In the genomic region with DNA sequence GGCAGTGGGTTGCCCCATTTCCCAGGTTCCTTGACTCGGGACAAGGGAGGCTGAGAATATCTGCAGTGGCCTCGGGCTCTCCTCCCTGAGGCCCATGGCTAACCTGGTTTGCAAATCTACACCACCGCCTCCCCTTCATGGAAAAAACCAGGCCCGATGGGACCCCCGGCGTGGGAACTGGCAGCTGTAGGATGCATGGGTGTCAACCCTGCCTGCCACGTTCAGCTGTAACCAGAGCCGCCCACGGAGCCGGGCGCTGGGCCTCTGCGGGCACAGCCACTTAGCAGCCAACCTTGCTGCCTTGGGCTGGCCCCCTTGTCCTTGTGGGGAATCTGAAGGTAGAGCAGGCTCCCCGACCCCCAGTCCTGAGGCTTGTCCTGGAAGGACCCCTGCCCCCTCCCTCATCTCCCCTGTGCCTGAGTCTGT, we compare ENCODE assay signal across 10 cellular contexts. TPM values are rescaled to one million over a fixed set of nuclear protein-coding genes. Genes with fewer than 3 reads are reported as not detected.
A peak's percentile ranks its signal among the peaks of the same experiment; 100 is the strongest.
DNase-seq lines count a peak whose midpoint lies in the region; ATAC-seq and TF ChIP-seq lines count a peak whose summit lies in the region.
"Had no signal": no experiment of that assay in that cellular context is flagged by ENCODE, and none has a peak within 500 bp of the region (broad histone marks: within the 10 kb centered on the region; RNA-seq: fewer than 3 reads in every experiment).

No MANE protein-coding gene starts in this region.

- H3K4me1 Mint-ChIP-seq in CD8-positive, alpha-beta T cell (ENCODE audit: low read depth), result peaks cover 24% of the 10 kb centered on the region

- H3K9ac ChIP-seq in OCI-LY3 (ENCODE audit: low read length) (no peak overlapping the region), fibroblast of lung (ENCODE audit: insufficient read depth, low read length) (no peak overlapping the region)

- no peaks in the 10 kb centered on the region for H3K9me3 Mint-ChIP-seq in CD8-positive, alpha-beta T cell
- H3K9me3 Mint-ChIP-seq: activated T-cell treated with anti-CD3 and anti-CD28 coated beads, Interleukin-2, amount 50 U/mL, for 4 hours had no signal

- CTCF ChIA-PET in CD8-positive, alpha-beta T cell (lab: Charles Lee), result no interaction called here

- peaks cover 12% of the 10 kb centered on the region for H3K4me1 ChIP-seq in CD8-positive, alpha-beta T cell (ENCODE audit: insufficient read depth, low read length)
- peaks cover 12% of the 10 kb centered on the region; the same call in 1 of the 2 replicates for H3K4me1 ChIP-seq in OCI-LY3 (ENCODE audit: low read length)
- H3K4me1 ChIP-seq in fibroblast of lung (ENCODE audit: control insufficient read depth, extremely low read depth, insufficient read depth, low read length), result no peaks in the 10 kb centered on the region
- peaks cover 32% of the 10 kb centered on the region for H3K4me1 ChIP-seq in prostate gland (replicated peaks)
- peaks cover 0 to 57% (median 29%) of the 10 kb centered on the region in 4 donors for H3K4me1 ChIP-seq in tibial artery

- intact Hi-C loops in CD8-positive, alpha-beta T cell (cut with DNase I, micrococcal nuclease), result no loop called here
- intact Hi-C loops in prostate gland (cut with DNase I) (loop anchor here (10.0 kb wide), 1 partner anchor 246 kb away; no protein-coding TSS in a partner anchor), tibial artery (cut with DNase I; ENCODE audit: low total_unique reads) (loop anchor here (10.0 kb wide), 3 partner anchors 64 to 246 kb away; partner anchors contain the start of gene LRRC27)

- H3K27me3 Mint-ChIP-seq in CD8-positive, alpha-beta T cell (ENCODE audit: low read depth), result no peaks in the 10 kb centered on the region

- H3K27ac ChIP-seq in CD8-positive, alpha-beta T cell (ENCODE audit: low read depth, low read length), result no peak overlapping the region
- H3K27ac ChIP-seq in OCI-LY3 (ENCODE audit: low read length), result no peak overlapping the region
- H3K27ac ChIP-seq in fibroblast of lung (ENCODE audit: insufficient read depth, low read length), result no peak overlapping the region
- peak overlapping the region; percentile 94 to 95 for H3K27ac ChIP-seq in prostate gland
- no peak overlapping the region for H3K27ac ChIP-seq in tibial artery

- peaks cover 6% of the 10 kb centered on the region for H3K36me3 Mint-ChIP-seq in CD8-positive, alpha-beta T cell

- no peaks in the 10 kb centered on the region for H3K9me3 ChIP-seq in CD8-positive, alpha-beta T cell (ENCODE audit: low read length)
- H3K9me3 ChIP-seq in OCI-LY3 (ENCODE audit: insufficient read depth, low read length), result no peaks in the 10 kb centered on the region
- H3K9me3 ChIP-seq in fibroblast of lung (ENCODE audit: control insufficient read depth, insufficient read depth, low read depth, low read length), result no peaks in the 10 kb centered on the region
- no peaks in the 10 kb centered on the region for H3K9me3 ChIP-seq in prostate gland
- no peaks in the 10 kb centered on the region for H3K9me3 ChIP-seq in tibial artery
- H3K9me3 ChIP-seq: Peyer's patch had no signal

- TF ChIP-seq CTCF in CD8-positive, alpha-beta T cell (IDR thresholded peaks at IDR 0.05), result no peak
- no peak for TF ChIP-seq CTCF in OCI-LY3 (IDR thresholded peaks at IDR 0.05; ENCODE audit: low read depth, low read length)
- TF ChIP-seq CTCF in fibroblast of lung (conservative IDR thresholded peaks at IDR 0.05 in 1 of 2, IDR thresholded peaks at IDR 0.05 in 1 of 2; ENCODE audit: low read depth in 1 of 2, low read length in 2 of 2), result no peak
- TF ChIP-seq CTCF in prostate gland (IDR thresholded peaks at IDR 0.05), result no peak
- no peak for TF ChIP-seq CTCF in GM20000 (IDR thresholded peaks at IDR 0.05; ENCODE audit: extremely low read depth, missing control alignments)
- no peak for TF ChIP-seq CTCF in tibial artery (IDR thresholded peaks at IDR 0.05)

- no peak for ATAC-seq in CD8-positive, alpha-beta T cell
- ATAC-seq in HG03097 (IDR thresholded peaks at IDR 0.05; ENCODE audit: low FRiP score, unreplicated experiment), result no peak

- H3K4me3 ChIP-seq in CD8-positive, alpha-beta T cell (ENCODE audit: low read depth, low read length), result no peak overlapping the region
- peak overlapping the region; percentile 88; the same call in 1 of the 2 replicates for H3K4me3 ChIP-seq in OCI-LY3 (ENCODE audit: low read length)
- H3K4me3 ChIP-seq in fibroblast of lung (replicated peaks in 1 of 4; ENCODE audit: control extremely low read depth in 1 of 4, insufficient read depth in 1 of 4, low read depth in 3 of 4, low read length in 4 of 4), result peak overlapping the region in 1 of 4 experiments; percentile 70
- H3K4me3 ChIP-seq in prostate gland, result peak overlapping the region in 1 of 2 donors; percentile 90
- H3K4me3 ChIP-seq in tibial artery, result no peak overlapping the region

- H4K20me1 ChIP-seq in OCI-LY3 (ENCODE audit: insufficient read depth, low read length) (0 out of 2 replicates have a peak, but pooled peaks cover 7% of the 10 kb centered on the region), fibroblast of lung (ENCODE audit: control insufficient read depth, extremely low read depth, insufficient read depth, low read length) (no peaks in the 10 kb centered on the region)

- H3K27ac Mint-ChIP-seq in CD8-positive, alpha-beta T cell, result no peak overlapping the region

- peak in 1 of 7 experiments; percentile 18 for DNase-seq in CD8-positive, alpha-beta T cell
- no peak for DNase-seq in fibroblast of lung (ENCODE audit: low read depth in 2 of 2)
- DNase-seq in prostate gland (ENCODE audit: low spot score), result no peak
- no peak for DNase-seq in HuH-7.5 (ENCODE audit: low spot score)
- DNase-seq in GM20000 (ENCODE audit: low spot score), result no peak
- DNase-seq in tibial artery, result no peak
- DNase-seq: activated T-cell treated with anti-CD3 and anti-CD28 coated beads, Interleukin-2, amount 50 U/mL, for 4 hours had no signal

- H3K36me3 ChIP-seq in CD8-positive, alpha-beta T cell (ENCODE audit: insufficient read depth, low read length), result no peaks in the 10 kb centered on the region
- H3K36me3 ChIP-seq in OCI-LY3 (replicated peaks; ENCODE audit: low read depth, low read length) (no peaks in the 10 kb centered on the region), fibroblast of lung (ENCODE audit: control insufficient read depth, insufficient read depth, low read length) (no peaks in the 10 kb centered on the region), prostate gland (no peaks in the 10 kb centered on the region), tibial artery (peaks cover 0 to 6% (median 0%) of the 10 kb centered on the region in 3 donors)
- H3K36me3 ChIP-seq: Peyer's patch had no signal

- TF ChIP-seq POLR2A in prostate gland (IDR thresholded peaks at IDR 0.05), result no peak

- POLR2A ChIA-PET in CD8-positive, alpha-beta T cell (lab: Charles Lee), result interaction anchor here (2.0 kb wide), 1 partner anchor 48 kb away, joined by 12 read pairs; no protein-coding TSS in a partner anchor

- H3K4me2 ChIP-seq in OCI-LY3 (ENCODE audit: low read length) (peak overlapping the region; percentile 78; the same call in 1 of the 2 replicates), fibroblast of lung (ENCODE audit: extremely low read depth, insufficient read depth, low read length) (peak overlapping the region; percentile 94)

- peak overlapping the region; percentile 89 for H3K4me3 Mint-ChIP-seq in CD8-positive, alpha-beta T cell

- no peak overlapping the region for H2AFZ ChIP-seq in OCI-LY3 (ENCODE audit: low read depth, low read length)
- no peak overlapping the region for H2AFZ ChIP-seq in fibroblast of lung (ENCODE audit: low read length)

- peaks cover 12% of the 10 kb centered on the region for H3K79me2 ChIP-seq in OCI-LY3 (ENCODE audit: low read length)
- no peaks in the 10 kb centered on the region for H3K79me2 ChIP-seq in fibroblast of lung (ENCODE audit: control insufficient read depth, insufficient read depth, low read length)

- H3K27me3 ChIP-seq in CD8-positive, alpha-beta T cell (ENCODE audit: insufficient read depth, low read length), result no peaks in the 10 kb centered on the region
- no peaks in the 10 kb centered on the region for H3K27me3 ChIP-seq in OCI-LY3 (ENCODE audit: low read depth, low read length)
- H3K27me3 ChIP-seq in fibroblast of lung (ENCODE audit: control insufficient read depth, insufficient read depth, low read length), result no peaks in the 10 kb centered on the region
- H3K27me3 ChIP-seq in prostate gland (replicated peaks; ENCODE audit: insufficient read depth), result no peaks in the 10 kb centered on the region
- no peaks in the 10 kb centered on the region for H3K27me3 ChIP-seq in tibial artery
- H3K27me3 ChIP-seq: Peyer's patch had no signal

- 64% methylated on average over 13 of the region's 13 CpGs for WGBS in prostate gland

RNA-seq across cellular contexts. Expression of gene PWWP2B, which starts 1.6 kb away (rescaled TPM):
- total RNA-seq in CD8-positive, alpha-beta T cell, result 10 to 100 TPM; 25.6 to 27.1 TPM
- 14.1 and 15.9 TPM in 2 replicates for total RNA-seq in fibroblast of lung
- polyA plus RNA-seq in fibroblast of lung, result 1.5 and 1.6 TPM in 2 replicates
- 3.3 and 4.4 TPM in 2 replicates for polyA plus RNA-seq in fibroblast of lung (2012)
- 1.7 and 1.9 TPM in 2 replicates for polyA minus RNA-seq in fibroblast of lung (ENCODE audit: low replicate concordance)
- total RNA-seq in prostate gland, result 10 to 100 TPM; 27.5 to 36.6 TPM

Comparison
In these comparisons a context has a peak if more than half of its experiments do, and no peak if none do; other contexts are left out.
1. H3K27ac ChIP-seq: peak in prostate gland (2 of 2); none in CD8-positive, alpha-beta T cell (single experiment), OCI-LY3 (single experiment), fibroblast of lung (single experiment) and tibial artery (0 of 2).
2. intact Hi-C loops: an anchor here in prostate gland (10.0 kb wide) and tibial artery (10.0 kb wide); none called in CD8-positive, alpha-beta T cell.